21 cellular contexts compared by ENCODE assay signal in the genomic region with DNA sequence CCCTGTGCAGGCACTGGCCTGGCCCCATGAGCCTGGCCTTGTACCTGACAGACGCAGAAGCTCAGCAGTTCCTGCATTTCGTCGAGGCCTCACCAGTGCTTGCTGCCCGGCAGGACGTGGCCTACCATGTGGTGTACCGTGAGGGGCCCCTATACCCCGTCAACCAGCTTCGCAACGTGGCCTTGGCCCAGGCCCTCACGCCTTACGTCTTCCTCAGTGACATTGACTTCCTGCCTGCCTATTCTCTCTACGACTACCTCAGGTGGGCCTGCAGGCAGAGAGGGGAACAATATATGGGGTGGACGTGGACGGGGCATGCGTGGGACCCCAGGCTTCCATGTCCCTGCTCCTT. TPM values are rescaled to one million over a fixed set of nuclear protein-coding genes. Genes with fewer than 3 reads are reported as not detected.
DNase-seq lines count a peak whose midpoint lies in the region; ATAC-seq and TF ChIP-seq lines count a peak whose summit lies in the region.
"Had no signal": no experiment of that assay in that cellular context is flagged by ENCODE, and none has a peak within 500 bp of the region (broad histone marks: within the 10 kb centered on the region; RNA-seq: fewer than 3 reads in every experiment).

No MANE protein-coding gene starts in this region.

- H3K4me1 Mint-ChIP-seq in activated naive CD4-positive, alpha-beta T cell treated with anti-CD3 and anti-CD28 coated beads, Interleukin-2, amount 10 ng/mL, durations not matched to agents 7 days and 5 days: peaks cover 47% of the 10 kb centered on the region

- peaks cover 0 to 11% of the 10 kb centered on the region in 2 donors for H3K4me1 ChIP-seq in uterus

- no peak for TF ChIP-seq POLR2A in uterus (IDR thresholded peaks at IDR 0.05)

- H3K27ac ChIP-seq in RWPE1 (peak overlapping the region; percentile 100), uterus (no peak overlapping the region)
- H3K27ac ChIP-seq: ascending aorta, SJSA1, vagina had no signal

- intact Hi-C loops in uterus (cut with DNase I; ENCODE audit: low total_unique reads): no loop called here

- no peak overlapping the region for H3K4me3 ChIP-seq in uterus
- H3K4me3 ChIP-seq: ascending aorta, SJSA1, skin epidermis, vagina had no signal

- no peak for ATAC-seq in stimulated activated naive CD8-positive, alpha-beta T cell treated with anti-CD3 and anti-CD28 coated beads, Interleukin-15, Interleukin-2, amounts not matched to agents 100 U/mL and 50 U/mL, for 24 hours
- no peak for ATAC-seq in GM19035 (IDR thresholded peaks at IDR 0.05; ENCODE audit: unreplicated experiment)

- H3K9me3 Mint-ChIP-seq in activated naive CD4-positive, alpha-beta T cell treated with anti-CD3 and anti-CD28 coated beads, Interleukin-2, amount 10 ng/mL, durations not matched to agents 7 days and 5 days: no peaks in the 10 kb centered on the region

- DNase-seq in activated naive CD4-positive, alpha-beta T cell treated with anti-CD3 and anti-CD28 coated beads, Interleukin-2, amount 50 U/mL, for 16 hours: peak; percentile 5
- DNase-seq in activated naive CD4-positive, alpha-beta T cell treated with anti-CD3 and anti-CD28 coated beads, Interleukin-2, amount 10 ng/mL, durations not matched to agents 7 days and 5 days: no peak
- DNase-seq in RWPE1 (ENCODE audit: low spot score): no peak
- peak; percentile 48 for DNase-seq in islet precursor cell
- DNase-seq in stimulated activated naive CD8-positive, alpha-beta T cell treated with anti-CD3 and anti-CD28 coated beads, Interleukin-15, Interleukin-2, amounts not matched to agents 100 U/mL and 50 U/mL, for 24 hours: peak; percentile 3
- DNase-seq in uterus: no peak
- DNase-seq in DMS53 treated with DMSO at 0.1 percent for 48 hours (lab: John Stamatoyannopoulos, UW; ENCODE audit: unreplicated experiment): no peak
- DNase-seq: activated CD4-positive, alpha-beta T cell treated with anti-CD3 and anti-CD28 coated beads, Interleukin-2, amount 50 U/mL, for 1 hour; activated effector memory CD4-positive, alpha-beta T cell treated with Interleukin-2 at 50 U/mL for 16 hours; erythroblast; glutamatergic neuron; NCI-H146; NCI-H446 treated with DMSO at 0.1 percent for 48 hours; occipital lobe; stimulated activated naive CD4-positive, alpha-beta T cell; T1000 had no signal

- H3K36me3 ChIP-seq in uterus: no peaks in the 10 kb centered on the region
- H3K36me3 ChIP-seq: vagina had no signal

- peaks cover 0 to 8% of the 10 kb centered on the region in 2 donors for H3K27me3 ChIP-seq in uterus

- H3K4me3 Mint-ChIP-seq in activated naive CD4-positive, alpha-beta T cell treated with anti-CD3 and anti-CD28 coated beads, Interleukin-2, amount 10 ng/mL, durations not matched to agents 7 days and 5 days: no peak overlapping the region

- H3K36me3 Mint-ChIP-seq in activated naive CD4-positive, alpha-beta T cell treated with anti-CD3 and anti-CD28 coated beads, Interleukin-2, amount 10 ng/mL, durations not matched to agents 7 days and 5 days: peaks cover 3% of the 10 kb centered on the region

- POLR2A ChIA-PET in RWPE1 (lab: Yijun Ruan, JAX; ENCODE audit: low non-redundant PET): no interaction called here

- TF ChIP-seq CTCF in RWPE1 (conservative IDR thresholded peaks at IDR 0.05; ENCODE audit: low read depth) (no peak), uterus (IDR thresholded peaks at IDR 0.05) (no peak)

- H3K27me3 Mint-ChIP-seq in activated naive CD4-positive, alpha-beta T cell treated with anti-CD3 and anti-CD28 coated beads, Interleukin-2, amount 10 ng/mL, durations not matched to agents 7 days and 5 days: peaks cover 39% of the 10 kb centered on the region

- H3K27ac Mint-ChIP-seq in activated naive CD4-positive, alpha-beta T cell treated with anti-CD3 and anti-CD28 coated beads, Interleukin-2, amount 10 ng/mL, durations not matched to agents 7 days and 5 days: no peak overlapping the region

- CTCF ChIA-PET in activated naive CD4-positive, alpha-beta T cell treated with anti-CD3 and anti-CD28 coated beads, Interleukin-2, amount 10 ng/mL, durations not matched to agents 7 days and 5 days (lab: Charles Lee): no interaction called here
- CTCF ChIA-PET in RWPE1 (lab: Yijun Ruan, JAX): no interaction called here

- no peaks in the 10 kb centered on the region for H3K9me3 ChIP-seq in uterus
- H3K9me3 ChIP-seq: ascending aorta, vagina had no signal

RNA-seq across cellular contexts. Expression of gene LARGE2, which starts 4.9 kb away (rescaled TPM):
- 1 to 10 TPM in 2 of 4 donors, under 1 TPM in 1, not detected in 1; 0.64 to 4.4 (median 2.4) TPM for total RNA-seq in uterus
- total RNA-seq: ascending aorta, SJSA1 had no signal

RNA-seq across cellular contexts. Expression of gene PEX16, which starts 9.6 kb away (rescaled TPM):
- 10 to 100 TPM; 15.3 to 32.1 (median 27.6) TPM for total RNA-seq in uterus

RNA-seq across cellular contexts. Expression of gene FREY1, which starts 20.2 kb away (rescaled TPM):
- 1 to 10 TPM in 1 of 4 donors, not detected in 3; 1.6 TPM for total RNA-seq in uterus
- total RNA-seq: ascending aorta, vagina had no signal

RNA-seq across cellular contexts. Expression of gene MAPK8IP1, which starts 41.9 kb away (rescaled TPM):
- 10 to 100 TPM in 3 of 4 donors, 1 to 10 TPM in 1; 2.1 to 29.9 (median 20.0) TPM for total RNA-seq in uterus

Comparison
In these comparisons a context has a peak if more than half of its experiments do, and no peak if none do; other contexts are left out.
1. DNase-seq: peak in activated naive CD4-positive, alpha-beta T cell treated with anti-CD3 and anti-CD28 coated beads, Interleukin-2, amount 50 U/mL, for 16 hours (single experiment), islet precursor cell (single experiment) and stimulated activated naive CD8-positive, alpha-beta T cell treated with anti-CD3 and anti-CD28 coated beads, Interleukin-15, Interleukin-2, amounts not matched to agents 100 U/mL and 50 U/mL, for 24 hours (single experiment); none in activated naive CD4-positive, alpha-beta T cell treated with anti-CD3 and anti-CD28 coated beads, Interleukin-2, amount 10 ng/mL, durations not matched to agents 7 days and 5 days (single experiment), RWPE1 (single experiment), uterus (0 of 2) and DMS53 treated with DMSO at 0.1 percent for 48 hours (single experiment).